Comparison of ENCODE assay signal across 8 cellular contexts in the genomic region with DNA sequence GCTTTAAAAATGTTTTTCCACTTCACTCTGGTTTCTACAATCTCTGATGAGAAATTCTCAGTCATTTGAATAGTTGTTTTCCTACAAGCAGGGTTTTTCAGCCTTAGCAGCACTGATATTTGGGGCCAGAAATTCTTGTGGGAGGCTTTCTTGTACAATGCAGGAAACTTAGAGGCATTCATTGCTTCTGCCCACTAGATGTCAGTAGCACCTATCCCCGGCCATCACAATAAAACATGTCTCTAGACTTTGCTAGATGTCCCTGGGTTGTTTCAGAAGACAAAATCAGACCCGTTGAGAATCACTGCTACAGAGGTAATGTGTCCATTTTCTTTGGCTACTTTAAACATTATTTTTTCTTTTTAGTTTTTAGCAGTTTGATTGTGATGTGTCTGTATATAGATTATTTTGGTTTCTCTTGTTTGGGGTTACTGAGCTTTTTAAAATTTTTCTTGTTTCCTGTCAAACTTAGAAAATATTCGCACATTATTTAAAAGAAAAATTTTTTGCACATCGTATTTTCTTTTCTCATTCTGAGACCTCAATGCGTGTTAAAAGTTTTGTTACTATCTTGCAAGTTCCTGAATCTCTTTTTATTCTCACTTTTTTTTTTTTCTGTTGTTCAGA.
A peak's percentile ranks its signal among the peaks of the same experiment; 100 is the strongest.
DNase-seq lines count a peak whose midpoint lies in the region; ATAC-seq and TF ChIP-seq lines count a peak whose summit lies in the region.

No MANE protein-coding gene starts in this region.

- H4K20me1 ChIP-seq in Loucy (ENCODE audit: insufficient read depth, low read length, poor library complexity, severe bottlenecking) = no peaks in the 10 kb centered on the region

- H3F3A ChIP-seq in Loucy (ENCODE audit: low read depth) = no peaks in the 10 kb centered on the region

- in situ Hi-C loops in GM13977 (cut with MboI; ENCODE audit: low pct_unique_long_range_greater_than_20kb, low sequenced_read_pairs, unreplicated experiment) = no loop called here

- H3K9me2 ChIP-seq in Loucy (replicated peaks; ENCODE audit: low read depth, low read length) = no peaks in the 10 kb centered on the region

- H3K9ac ChIP-seq in Loucy (ENCODE audit: low read depth, low read length, poor library complexity, severe bottlenecking) = no peak overlapping the region

- ATAC-seq in HG02610 (IDR thresholded peaks at IDR 0.05; ENCODE audit: unreplicated experiment) (peak; percentile 91), foreskin keratinocyte (peak; percentile 93)

- no peaks in the 10 kb centered on the region for H3K36me3 ChIP-seq in Loucy (ENCODE audit: insufficient read depth, low read length)

- H3K27ac ChIP-seq in C4-2B = no peak overlapping the region; the same call in 1 of the 2 replicates
- no peak overlapping the region for H3K27ac ChIP-seq in foreskin keratinocyte

- H3K9me3 ChIP-seq in Loucy (ENCODE audit: insufficient read depth, low read depth, low read length) = no peaks in the 10 kb centered on the region

- no peak overlapping the region for H2AFZ ChIP-seq in Loucy (ENCODE audit: low read length)

- TF ChIP-seq CTCF in C4-2B (conservative IDR thresholded peaks at IDR 0.05) (peak; percentile 95), GM13977 (IDR thresholded peaks at IDR 0.05; ENCODE audit: extremely low read depth, insufficient read depth, missing control alignments) (peak; percentile 75), Loucy (conservative IDR thresholded peaks at IDR 0.05; ENCODE audit: low read length) (peak; percentile 78), foreskin keratinocyte (conservative IDR thresholded peaks at IDR 0.05) (peak; percentile 76)

- peak overlapping the region; percentile 66 for H3K4me3 ChIP-seq in Loucy (ENCODE audit: low read length, poor library complexity, severe bottlenecking)

- H3K27me3 ChIP-seq in Loucy (ENCODE audit: insufficient read depth, low read length, poor library complexity, severe bottlenecking) (no peaks in the 10 kb centered on the region), foreskin keratinocyte (no peaks in the 10 kb centered on the region)

- H3K4me1 ChIP-seq in Loucy (ENCODE audit: insufficient read depth, low read length, poor library complexity, severe bottlenecking) (peaks cover 18% of the 10 kb centered on the region), foreskin keratinocyte (no peaks in the 10 kb centered on the region)

- H3K79me2 ChIP-seq in Loucy (ENCODE audit: insufficient read depth, low read length) = peaks cover 3% of the 10 kb centered on the region; the same call in 1 of the 2 replicates

- H3K4me2 ChIP-seq in Loucy (ENCODE audit: low read depth, low read length, poor library complexity, severe bottlenecking) = peak overlapping the region; percentile 63

- DNase-seq in GM13977 (ENCODE audit: low spot score) (peak; percentile 11), SW480 (ENCODE audit: low spot score) (peak; percentile 58), foreskin keratinocyte (peak; percentile 4 to 48), renal cortical epithelial cell (ENCODE audit: low read depth) (peak; percentile 58), cortex of kidney (lab: John Stamatoyannopoulos, UW) (no peak)
